17 cellular contexts compared by ENCODE assay signal in genomic region chr3:23272820-23273219, GRCh38.
DNase-seq lines count a peak whose midpoint lies in the region; ATAC-seq lines count a peak whose summit lies in the region.
"Had no signal": no experiment of that assay in that cellular context is flagged by ENCODE, and none has a peak within 500 bp of the region (broad histone marks: within the 10 kb centered on the region; RNA-seq: fewer than 3 reads in every experiment).

No MANE protein-coding gene starts in this region.

- H3K4me2 ChIP-seq in skeletal muscle satellite cell (ENCODE audit: low read length): peak overlapping the region; percentile 36
- H3K4me2 ChIP-seq: GM23338 had no signal

- peaks cover 17% of the 10 kb centered on the region for H3K4me1 ChIP-seq in ACC112 (ENCODE audit: control insufficient read depth, insufficient read depth, low read length, unreplicated experiment)
- H3K4me1 ChIP-seq in skeletal muscle satellite cell (ENCODE audit: control insufficient read depth, insufficient read depth, low read length): peaks cover 22% of the 10 kb centered on the region
- H3K4me1 ChIP-seq: BE2C had no signal

- H3K9ac ChIP-seq in skeletal muscle satellite cell (ENCODE audit: low read depth, low read length): no peak overlapping the region

- peak overlapping the region; percentile 58 for H3K27ac ChIP-seq in ACC112 (ENCODE audit: low read depth, low read length)
- H3K27ac ChIP-seq: C4-2B, HL-60 had no signal

- peaks cover 8 to 32% (median 14%) of the 10 kb centered on the region in 3 donors for H3K4me1 Mint-ChIP-seq in IgD-negative memory B cell
- no peaks in the 10 kb centered on the region for H3K4me1 Mint-ChIP-seq in T-helper 17 cell
- H3K4me1 Mint-ChIP-seq: CD4-positive, alpha-beta memory T cell had no signal

- H3K9me3 Mint-ChIP-seq in IgD-negative memory B cell: peaks cover 0 to 9% (median 0%) of the 10 kb centered on the region in 3 donors

- H3K79me2 ChIP-seq in ACC112 (ENCODE audit: control insufficient read depth, insufficient read depth, low read length, unreplicated experiment): peaks cover 8% of the 10 kb centered on the region

- H3K4me3 ChIP-seq in ACC112 (ENCODE audit: low read depth, low read length) (no peak overlapping the region), skeletal muscle satellite cell (ENCODE audit: low read length) (no peak overlapping the region)
- H3K4me3 ChIP-seq: GM23338 had no signal

- H3K27me3 Mint-ChIP-seq in IgD-negative memory B cell (no peaks in the 10 kb centered on the region), T-helper 17 cell (no peaks in the 10 kb centered on the region)
- H3K27me3 Mint-ChIP-seq: CD4-positive, alpha-beta memory T cell had no signal

- H3K36me3 Mint-ChIP-seq in IgD-negative memory B cell (peaks cover 5% of the 10 kb centered on the region), T-helper 17 cell (ENCODE audit: low read depth) (no peaks in the 10 kb centered on the region)
- H3K36me3 Mint-ChIP-seq: CD4-positive, alpha-beta memory T cell had no signal

- peak overlapping the region in 2 of 3 donors; percentile 3 to 39 for H3K27ac Mint-ChIP-seq in IgD-negative memory B cell
- H3K27ac Mint-ChIP-seq in T-helper 17 cell: no peak overlapping the region
- H3K27ac Mint-ChIP-seq: CD4-positive, alpha-beta memory T cell; GM23338; H9 had no signal

- H2AFZ ChIP-seq in ACC112 (ENCODE audit: low read length, unreplicated experiment): no peak overlapping the region
- H2AFZ ChIP-seq: GM23338 had no signal

- H3K9me3 ChIP-seq in skeletal muscle satellite cell (replicated peaks; ENCODE audit: low read length) (no peaks in the 10 kb centered on the region), T-helper 17 cell (ENCODE audit: control insufficient read depth, low read length, poor library complexity, severe bottlenecking) (no peaks in the 10 kb centered on the region)
- H3K9me3 ChIP-seq: BE2C had no signal

- H3K27me3 ChIP-seq in ACC112 (ENCODE audit: insufficient read depth, low read length): no peaks in the 10 kb centered on the region
- no peaks in the 10 kb centered on the region for H3K27me3 ChIP-seq in skeletal muscle satellite cell (ENCODE audit: control insufficient read depth, insufficient read depth, low read length)
- H3K27me3 ChIP-seq: BE2C had no signal

- 0 out of 2 replicates have a peak, but pooled peaks cover 6% of the 10 kb centered on the region for H3K36me3 ChIP-seq in ACC112 (ENCODE audit: insufficient read depth, low read length)
- no peaks in the 10 kb centered on the region for H3K36me3 ChIP-seq in skeletal muscle satellite cell (ENCODE audit: insufficient read depth, low read length)
- H3K36me3 ChIP-seq: BE2C had no signal

- peak; percentile 58 for DNase-seq in kidney tubule cell (ENCODE audit: low spot score)
- DNase-seq in glomerular visceral epithelial cell (ENCODE audit: extremely low spot score): no peak
- no peak for DNase-seq in NCI-H2029 (lab: John Stamatoyannopoulos, UW)
- no peak for DNase-seq in T-helper 17 cell
- DNase-seq: BE2C; CD4-positive, alpha-beta memory T cell; COR-L47; DMS153; DMS79 treated with DMSO at 0.1 percent for 48 hours; H9; KBM-7 had no signal

- no peak for ATAC-seq in T-helper 17 cell
- ATAC-seq: GM23338 had no signal

- no peak overlapping the region for H3K4me3 Mint-ChIP-seq in IgD-negative memory B cell
- no peak overlapping the region for H3K4me3 Mint-ChIP-seq in T-helper 17 cell
- H3K4me3 Mint-ChIP-seq: CD4-positive, alpha-beta memory T cell; GM23338; H9 had no signal
